In genomic region chr22:21549558-21549957, GRCh38 we compare ENCODE assay signal across 9 cellular contexts. TPM values are rescaled to one million over a fixed set of nuclear protein-coding genes. Genes with fewer than 3 reads are reported as not detected.
DNase-seq lines count a peak whose midpoint lies in the region; ATAC-seq and TF ChIP-seq lines count a peak whose summit lies in the region.
"Not testable (repeated sequence)": the region's sequence is repeated elsewhere in the genome, so short reads cannot be mapped to it uniquely, and the experiment has no call there.
"Had no signal": no experiment of that assay in that cellular context is flagged by ENCODE, and none has a peak within 500 bp of the region (broad histone marks: within the 10 kb centered on the region; RNA-seq: fewer than 3 reads in every experiment).

No MANE protein-coding gene starts in this region.

- H3K27me3 Mint-ChIP-seq in CD4-positive, alpha-beta T cell; activated CD8-positive, alpha-beta memory T cell treated with anti-CD3 and anti-CD28 coated beads, Interleukin-2, amount 10 ng/mL, durations not matched to agents 7 days and 5 days; effector memory CD8-positive, alpha-beta T cell; naive thymus-derived CD8-positive, alpha-beta T cell; stimulated activated naive CD8-positive, alpha-beta T cell treated with anti-CD3 and anti-CD28 coated beads, Interleukin-15, amount 100 ng/mL, for 72 hours: not testable (repeated sequence)

- POLR2A ChIA-PET in CD4-positive, alpha-beta T cell (lab: Charles Lee); naive thymus-derived CD8-positive, alpha-beta T cell (lab: Charles Lee): not testable (repeated sequence)

- not testable (repeated sequence) for H3K9me3 ChIP-seq in CD4-positive, alpha-beta T cell (ENCODE audit: control insufficient read depth, low read length); RWPE2 (ENCODE audit: severe bottlenecking)

- ATAC-seq in CD4-positive, alpha-beta T cell (ENCODE audit: poor library complexity), result peak; percentile 51
- ATAC-seq in GM21737 (IDR thresholded peaks at IDR 0.05; ENCODE audit: unreplicated experiment) (peak; percentile 10), RWPE2 (ENCODE audit: low read depth) (peak; percentile 65), left lobe of liver (peak; percentile 55)
- ATAC-seq in activated CD8-positive, alpha-beta memory T cell treated with anti-CD3 and anti-CD28 coated beads, Interleukin-2, amount 10 ng/mL, durations not matched to agents 7 days and 5 days, result peak; percentile 52
- ATAC-seq in effector memory CD8-positive, alpha-beta T cell (replicated peaks), result peak; percentile 79
- ATAC-seq in naive thymus-derived CD8-positive, alpha-beta T cell, result peak; percentile 55 to 60
- ATAC-seq in stimulated activated naive CD8-positive, alpha-beta T cell treated with anti-CD3 and anti-CD28 coated beads, Interleukin-15, amount 100 ng/mL, for 72 hours, result peak; percentile 63

- not testable (repeated sequence) for H3K4me3 Mint-ChIP-seq in CD4-positive, alpha-beta T cell; activated CD8-positive, alpha-beta memory T cell treated with anti-CD3 and anti-CD28 coated beads, Interleukin-2, amount 10 ng/mL, durations not matched to agents 7 days and 5 days; effector memory CD8-positive, alpha-beta T cell; naive thymus-derived CD8-positive, alpha-beta T cell; stimulated activated naive CD8-positive, alpha-beta T cell treated with anti-CD3 and anti-CD28 coated beads, Interleukin-15, amount 100 ng/mL, for 72 hours

- H3K36me3 Mint-ChIP-seq in CD4-positive, alpha-beta T cell (ENCODE audit: low read depth); activated CD8-positive, alpha-beta memory T cell treated with anti-CD3 and anti-CD28 coated beads, Interleukin-2, amount 10 ng/mL, durations not matched to agents 7 days and 5 days; effector memory CD8-positive, alpha-beta T cell (ENCODE audit: insufficient read depth); naive thymus-derived CD8-positive, alpha-beta T cell: not testable (repeated sequence)

- H3K4me3 ChIP-seq in RWPE2 (ENCODE audit: severe bottlenecking), result not testable (repeated sequence)

- intact Hi-C loops in CD4-positive, alpha-beta T cell (cut with DNase I, micrococcal nuclease), result not testable (repeated sequence)

- not testable (repeated sequence) for H3K9me3 Mint-ChIP-seq in CD4-positive, alpha-beta T cell; activated CD8-positive, alpha-beta memory T cell treated with anti-CD3 and anti-CD28 coated beads, Interleukin-2, amount 10 ng/mL, durations not matched to agents 7 days and 5 days (ENCODE audit: low read depth); effector memory CD8-positive, alpha-beta T cell; naive thymus-derived CD8-positive, alpha-beta T cell; stimulated activated naive CD8-positive, alpha-beta T cell treated with anti-CD3 and anti-CD28 coated beads, Interleukin-15, amount 100 ng/mL, for 72 hours

- not testable (repeated sequence) for TF ChIP-seq CTCF in CD4-positive, alpha-beta T cell (IDR thresholded peaks at IDR 0.05); RWPE2 (IDR thresholded peaks at IDR 0.05; ENCODE audit: poor library complexity, severe bottlenecking)

- H3K36me3 ChIP-seq in RWPE2 (ENCODE audit: low read depth), result not testable (repeated sequence)

- H3K27ac ChIP-seq in CD4-positive, alpha-beta T cell (ENCODE audit: low read depth, low read length); RWPE2 (ENCODE audit: poor library complexity, severe bottlenecking): not testable (repeated sequence)

- not testable (repeated sequence) for DNase-seq in CD4-positive, alpha-beta T cell; RWPE2 (ENCODE audit: low spot score); activated CD8-positive, alpha-beta memory T cell treated with anti-CD3 and anti-CD28 coated beads, Interleukin-2, amount 10 ng/mL, durations not matched to agents 7 days and 5 days; effector memory CD8-positive, alpha-beta T cell; left lobe of liver (ENCODE audit: low spot score); naive thymus-derived CD8-positive, alpha-beta T cell; stimulated activated naive CD8-positive, alpha-beta T cell treated with anti-CD3 and anti-CD28 coated beads, Interleukin-15, amount 100 ng/mL, for 72 hours

- H3K27me3 ChIP-seq in CD4-positive, alpha-beta T cell (ENCODE audit: control insufficient read depth, insufficient read depth, low read length); RWPE2 (ENCODE audit: insufficient read depth, poor library complexity, severe bottlenecking): not testable (repeated sequence)

- CTCF ChIA-PET in CD4-positive, alpha-beta T cell (lab: Charles Lee); activated CD8-positive, alpha-beta memory T cell treated with anti-CD3 and anti-CD28 coated beads, Interleukin-2, amount 10 ng/mL, durations not matched to agents 7 days and 5 days (lab: Charles Lee): not testable (repeated sequence)

- H3K4me1 Mint-ChIP-seq in CD4-positive, alpha-beta T cell (ENCODE audit: low read depth); activated CD8-positive, alpha-beta memory T cell treated with anti-CD3 and anti-CD28 coated beads, Interleukin-2, amount 10 ng/mL, durations not matched to agents 7 days and 5 days; effector memory CD8-positive, alpha-beta T cell (ENCODE audit: low read depth in 2 of 2); naive thymus-derived CD8-positive, alpha-beta T cell; stimulated activated naive CD8-positive, alpha-beta T cell treated with anti-CD3 and anti-CD28 coated beads, Interleukin-15, amount 100 ng/mL, for 72 hours: not testable (repeated sequence)

- H3K27ac Mint-ChIP-seq in CD4-positive, alpha-beta T cell; activated CD8-positive, alpha-beta memory T cell treated with anti-CD3 and anti-CD28 coated beads, Interleukin-2, amount 10 ng/mL, durations not matched to agents 7 days and 5 days; effector memory CD8-positive, alpha-beta T cell; naive thymus-derived CD8-positive, alpha-beta T cell; stimulated activated naive CD8-positive, alpha-beta T cell treated with anti-CD3 and anti-CD28 coated beads, Interleukin-15, amount 100 ng/mL, for 72 hours: not testable (repeated sequence)

- H3K4me1 ChIP-seq in RWPE2 (ENCODE audit: insufficient read depth, poor library complexity, severe bottlenecking), result not testable (repeated sequence)

RNA-seq across cellular contexts. Expression of gene RIMBP3C, which starts 1.7 kb away (rescaled TPM):
- total RNA-seq in CD4-positive, alpha-beta T cell, result under 1 TPM in 1 of 2 experiments, not detected in 1; 0.14 TPM
- under 1 TPM; 0.14 to 0.18 TPM for total RNA-seq in activated CD8-positive, alpha-beta memory T cell treated with anti-CD3 and anti-CD28 coated beads, Interleukin-2, amount 10 ng/mL, durations not matched to agents 7 days and 5 days
- total RNA-seq in left lobe of liver, result 0.05 TPM
- total RNA-seq in naive thymus-derived CD8-positive, alpha-beta T cell, result 1 to 10 TPM; 3.2 to 3.5 TPM
- under 1 TPM in 2 of 3 donors, not detected in 1; 0.39 to 0.55 TPM for polyA plus RNA-seq in naive thymus-derived CD8-positive, alpha-beta T cell
- total RNA-seq: RPMI7951 had no signal

RNA-seq across cellular contexts. Expression of gene UBE2L3, which starts 18.0 kb away (rescaled TPM):
- 10 to 100 TPM; 18.7 TPM for total RNA-seq in CD4-positive, alpha-beta T cell
- 10 to 100 TPM; 57.3 to 67.8 TPM for total RNA-seq in activated CD8-positive, alpha-beta memory T cell treated with anti-CD3 and anti-CD28 coated beads, Interleukin-2, amount 10 ng/mL, durations not matched to agents 7 days and 5 days
- 16.5 TPM for total RNA-seq in left lobe of liver
- total RNA-seq in naive thymus-derived CD8-positive, alpha-beta T cell, result 10 to 100 TPM; 33.3 to 34.5 TPM
- 10 to 100 TPM; 88.4 to 97.6 (median 96.8) TPM for polyA plus RNA-seq in naive thymus-derived CD8-positive, alpha-beta T cell

Comparison
In these comparisons a context has a peak if more than half of its experiments do, and no peak if none do; other contexts are left out.
1. ATAC-seq: peak in every context shown above with its lines; median percentile 79 in effector memory CD8-positive, alpha-beta T cell; 65 in RWPE2; 63 in stimulated activated naive CD8-positive, alpha-beta T cell treated with anti-CD3 and anti-CD28 coated beads, Interleukin-15, amount 100 ng/mL, for 72 hours; 58 in naive thymus-derived CD8-positive, alpha-beta T cell; 55 in left lobe of liver; 52 in activated CD8-positive, alpha-beta memory T cell treated with anti-CD3 and anti-CD28 coated beads, Interleukin-2, amount 10 ng/mL, durations not matched to agents 7 days and 5 days; 51 in CD4-positive, alpha-beta T cell; 10 in GM21737.